19 cellular contexts compared by ENCODE assay signal in the genomic region with DNA sequence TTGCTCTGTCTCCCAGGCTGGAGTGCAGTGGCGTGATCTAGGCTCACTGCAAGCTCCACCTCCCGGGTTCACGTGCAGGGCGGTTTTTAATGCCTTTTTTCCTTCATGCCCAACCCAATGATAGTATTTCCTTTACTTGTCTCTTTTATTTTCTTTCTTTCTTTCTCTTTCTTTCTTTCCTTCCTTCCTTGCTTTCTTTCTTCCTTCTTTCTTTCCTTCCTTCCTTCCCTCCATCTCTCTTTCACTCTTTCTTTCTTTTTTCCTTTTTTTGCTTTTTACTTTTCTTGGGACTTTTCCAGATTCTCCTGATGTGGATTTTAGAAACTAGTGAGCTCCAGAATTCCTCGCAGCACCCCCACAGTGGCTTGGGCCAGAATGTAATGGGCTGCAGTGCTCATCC.
"Had no signal": no experiment of that assay in that cellular context is flagged by ENCODE, and none has a peak within 500 bp of the region (broad histone marks: within the 10 kb centered on the region; RNA-seq: fewer than 3 reads in every experiment).

No MANE protein-coding gene starts in this region.

- H3K4me1 ChIP-seq: esophagus squamous epithelium, gastroesophageal sphincter, upper lobe of left lung, uterus had no signal

- H3K27ac ChIP-seq: esophagus squamous epithelium, gastroesophageal sphincter, ovary, tibial artery, upper lobe of left lung, uterus had no signal

- H3K36me3 ChIP-seq: esophagus squamous epithelium, ovary, uterus had no signal

- DNase-seq: dermis blood vessel endothelial cell; esophagus squamous epithelium; foreskin fibroblast; glutamatergic neuron; islet precursor cell; mammary epithelial cell; naive thymus-derived CD8-positive, alpha-beta T cell; nucleus accumbens; ovary; right cardiac atrium; small intestine; stimulated activated CD4-positive, alpha-beta T cell treated with anti-CD3 and anti-CD28 coated beads, Interleukin-12 subunit alpha, Interleukin-12 subunit beta, amount 100 ng/mL, for 4 hours; stimulated activated naive CD4-positive, alpha-beta T cell; tibial artery; upper lobe of left lung; uterus had no signal

- H3K4me1 Mint-ChIP-seq: neural crest cell had no signal

- H3K9me3 ChIP-seq: esophagus squamous epithelium, gastroesophageal sphincter, ovary, tibial artery, upper lobe of left lung, uterus had no signal

- H3K9me3 Mint-ChIP-seq: naive thymus-derived CD8-positive, alpha-beta T cell; neural crest cell had no signal

- FAIRE-seq: small intestine had no signal

- H3K4me3 ChIP-seq: esophagus squamous epithelium, gastroesophageal sphincter, ovary, tibial artery, upper lobe of left lung, uterus had no signal

- H3K27me3 Mint-ChIP-seq: naive thymus-derived CD8-positive, alpha-beta T cell had no signal

- H3K4me3 Mint-ChIP-seq: neural crest cell had no signal

- ATAC-seq: gastroesophageal sphincter, left lobe of liver, right cardiac atrium had no signal

- H3K27me3 ChIP-seq: esophagus squamous epithelium, gastroesophageal sphincter, ovary, tibial artery, upper lobe of left lung, uterus had no signal
